32 cellular contexts compared by ENCODE assay signal in genomic region chr1:210359255-210359654, GRCh38.
"Had no signal": no experiment of that assay in that cellular context is flagged by ENCODE, and none has a peak within 500 bp of the region (broad histone marks: within the 10 kb centered on the region; RNA-seq: fewer than 3 reads in every experiment).

No MANE protein-coding gene starts in this region.

- H3K36me3 Mint-ChIP-seq: activated naive CD4-positive, alpha-beta T cell treated with anti-CD3 and anti-CD28 coated beads, Interleukin-2, amount 50 U/mL, for 72 hours; WTC11 had no signal

- ATAC-seq: activated CD4-positive, alpha-beta T cell treated with anti-CD3 and anti-CD28 coated beads for 36 hours; activated CD4-positive, CD25-positive, alpha-beta regulatory T cell treated with anti-CD3 and anti-CD28 coated beads, Interleukin-2, amount 50 U/mL, for 24 hours; activated naive CD4-positive, alpha-beta T cell treated with anti-CD3 and anti-CD28 coated beads, Interleukin-2, amount 50 U/mL, for 72 hours; activated T-cell treated with anti-CD3 and anti-CD28 coated beads, Interleukin-2, amount 50 U/mL, for 4 hours; body of pancreas; Panc1 had no signal

- FAIRE-seq: astrocyte, TTC549 had no signal

- H3K4me1 ChIP-seq: SJCRH30 had no signal

- H3K27me3 Mint-ChIP-seq: activated CD4-positive, alpha-beta T cell treated with anti-CD3 and anti-CD28 coated beads for 36 hours; activated CD4-positive, alpha-beta T cell treated with anti-CD3 and anti-CD28 coated beads, Interleukin-2, amount 10 ng/mL, durations not matched to agents 7 days and 5 days had no signal

- H3K9me3 ChIP-seq: adrenal gland, body of pancreas, breast epithelium, MG63, SJCRH30 had no signal

- H3K4me3 ChIP-seq: adrenal gland, body of pancreas, breast epithelium, MG63, SJCRH30, SK-N-MC had no signal

- H3K27ac Mint-ChIP-seq: activated CD4-positive, alpha-beta T cell treated with anti-CD3 and anti-CD28 coated beads for 36 hours; activated CD4-positive, alpha-beta T cell treated with anti-CD3 and anti-CD28 coated beads, Interleukin-2, amount 10 ng/mL, durations not matched to agents 7 days and 5 days; activated naive CD4-positive, alpha-beta T cell treated with anti-CD3 and anti-CD28 coated beads for 36 hours; activated naive CD4-positive, alpha-beta T cell treated with anti-CD3 and anti-CD28 coated beads, Interleukin-2, amount 50 U/mL, for 72 hours; activated T-helper 1 cell treated with anti-CD3 and anti-CD28 coated beads, Interleukin-12 subunit alpha, Interleukin-12 subunit beta, Interleukin-2, Interleukin-4 antibody, amounts not matched to agents 30 ng/mL and 10 ng/mL and 1 ng/mL, durations not matched to agents 14 hours and 24 hours and 36 hours; WTC11 had no signal

- H3K27ac ChIP-seq: adrenal gland, body of pancreas, breast epithelium, SJCRH30, SK-N-MC had no signal

- H3K27me3 ChIP-seq: adrenal gland, body of pancreas, breast epithelium, MG63 had no signal

- H3K36me3 ChIP-seq: adrenal gland, breast epithelium, MG63, SJCRH30 had no signal

- H3K4me3 Mint-ChIP-seq: activated CD4-positive, alpha-beta T cell treated with anti-CD3 and anti-CD28 coated beads for 36 hours; activated CD4-positive, alpha-beta T cell treated with anti-CD3 and anti-CD28 coated beads, Interleukin-2, amount 10 ng/mL, durations not matched to agents 7 days and 5 days; activated naive CD4-positive, alpha-beta T cell treated with anti-CD3 and anti-CD28 coated beads for 36 hours; activated T-cell treated with anti-CD3 and anti-CD28 coated beads, Interleukin-2, amount 50 U/mL, for 4 hours; activated T-helper 1 cell treated with anti-CD3 and anti-CD28 coated beads, Interleukin-12 subunit alpha, Interleukin-12 subunit beta, Interleukin-2, Interleukin-4 antibody, amounts not matched to agents 30 ng/mL and 10 ng/mL and 1 ng/mL, durations not matched to agents 14 hours and 24 hours and 36 hours had no signal

- DNase-seq: activated CD4-positive, alpha-beta T cell treated with anti-CD3 and anti-CD28 coated beads for 36 hours; activated CD4-positive, alpha-beta T cell treated with anti-CD3 and anti-CD28 coated beads, Interleukin-2, amount 10 ng/mL, durations not matched to agents 7 days and 5 days; activated CD4-positive, alpha-beta T cell treated with anti-CD3 and anti-CD28 coated beads, Interleukin-2, amount 50 U/mL, for 48 hours; activated CD8-positive, alpha-beta memory T cell treated with anti-CD3 and anti-CD28 coated beads, Interleukin-2, amount 50 U/mL, for 4 hours; activated gamma-delta T cell treated with Interleukin-2 at 50 U/mL for 16 hours; activated naive CD4-positive, alpha-beta T cell treated with anti-CD3 and anti-CD28 coated beads for 36 hours; activated T-cell treated with anti-CD3 and anti-CD28 coated beads for 4 hours; activated T-cell treated with anti-CD3 and anti-CD28 coated beads, Interleukin-2, amount 50 U/mL, for 4 hours; adrenal gland; body of pancreas; cerebellar nuclear complex; Kasumi-1; MG63; NCI-H1048; NCI-H1105 treated with DMSO at 0.1 percent for 48 hours; NCI-H1436; NCI-H1694; NCI-H1930; NCI-H2081 treated with DMSO at 0.1 percent for 48 hours; NCI-H524 treated with DMSO at 0.1 percent for 48 hours; SHP77; SJCRH30; T1000 had no signal

- H3K9me3 Mint-ChIP-seq: activated CD4-positive, alpha-beta T cell treated with anti-CD3 and anti-CD28 coated beads, Interleukin-2, amount 10 ng/mL, durations not matched to agents 7 days and 5 days; activated naive CD4-positive, alpha-beta T cell treated with anti-CD3 and anti-CD28 coated beads for 36 hours; activated naive CD4-positive, alpha-beta T cell treated with anti-CD3 and anti-CD28 coated beads, Interleukin-2, amount 50 U/mL, for 72 hours; activated T-cell treated with anti-CD3 and anti-CD28 coated beads, Interleukin-2, amount 50 U/mL, for 4 hours; activated T-helper 1 cell treated with anti-CD3 and anti-CD28 coated beads, Interleukin-12 subunit alpha, Interleukin-12 subunit beta, Interleukin-2, Interleukin-4 antibody, amounts not matched to agents 30 ng/mL and 10 ng/mL and 1 ng/mL, durations not matched to agents 14 hours and 24 hours and 36 hours had no signal
